In the genomic region with DNA sequence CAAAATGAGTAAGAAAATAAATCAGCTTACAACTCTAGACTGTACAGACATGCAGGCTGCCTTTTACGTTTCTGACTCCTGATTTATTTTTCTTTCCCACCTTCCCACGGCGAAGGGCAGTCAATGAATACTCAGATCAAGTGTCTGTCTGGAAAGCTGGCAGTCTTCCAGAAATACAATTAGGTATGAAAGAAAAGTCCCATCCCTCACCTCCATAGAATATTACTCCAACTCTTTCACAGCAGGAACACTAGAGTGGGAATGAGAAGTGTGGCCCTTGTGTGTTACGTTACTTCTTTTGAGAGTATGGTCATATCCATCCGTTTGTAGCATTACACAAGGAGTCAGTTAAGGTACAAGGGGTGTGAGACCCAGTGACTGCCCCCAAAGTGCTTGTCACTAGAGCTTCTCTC, we compare ENCODE assay signal across 13 cellular contexts. TPM values are rescaled to one million over a fixed set of nuclear protein-coding genes. Genes with fewer than 3 reads are reported as not detected.
DNase-seq lines count a peak whose midpoint lies in the region; ATAC-seq, FAIRE-seq and TF ChIP-seq lines count a peak whose summit lies in the region.
"Had no signal": no experiment of that assay in that cellular context is flagged by ENCODE, and none has a peak within 500 bp of the region (broad histone marks: within the 10 kb centered on the region; RNA-seq: fewer than 3 reads in every experiment).

No MANE protein-coding gene starts in this region.

- TF ChIP-seq POLR2A in right lobe of liver (IDR thresholded peaks at IDR 0.05) = no peak

- no peak for TF ChIP-seq CTCF in liver (IDR thresholded peaks at IDR 0.05; ENCODE audit: low read depth, low read length, missing input control)
- TF ChIP-seq CTCF in right lobe of liver (IDR thresholded peaks at IDR 0.05) = no peak
- TF ChIP-seq CTCF in PC-3 (conservative IDR thresholded peaks at IDR 0.05; ENCODE audit: low read depth, low read length) = no peak

- peaks cover 21% of the 10 kb centered on the region for H3K79me2 ChIP-seq in PC-3 (ENCODE audit: low read length)

- no peaks in the 10 kb centered on the region for H4K20me1 ChIP-seq in PC-3 (ENCODE audit: low read length)

- peak; percentile 13 for FAIRE-seq in islet of Langerhans (lab: Jason Lieb, UNC)
- FAIRE-seq: colon had no signal

- H3K27ac ChIP-seq in liver (ENCODE audit: low read depth in 1 of 2, low read length in 2 of 2) = peak overlapping the region; percentile 1 to 12
- no peak overlapping the region for H3K27ac ChIP-seq in right lobe of liver
- H3K27ac ChIP-seq in PC-3 (ENCODE audit: low read length) = no peak overlapping the region
- H3K27ac ChIP-seq: foreskin keratinocyte had no signal

- H3K27me3 ChIP-seq in liver (ENCODE audit: control insufficient read depth in 4 of 4, insufficient read depth in 4 of 4, low read length in 3 of 4) (no peaks in the 10 kb centered on the region), right lobe of liver (no peaks in the 10 kb centered on the region), PC-3 (ENCODE audit: low read length) (no peaks in the 10 kb centered on the region)

- H2AFZ ChIP-seq in PC-3 (ENCODE audit: low read length) = no peak overlapping the region

- ATAC-seq in right lobe of liver = no peak
- ATAC-seq in PC-3 = peak; percentile 32; the same call in 1 of the 2 replicates
- no peak for ATAC-seq in HG02870 (IDR thresholded peaks at IDR 0.05; ENCODE audit: unreplicated experiment)
- no peak for ATAC-seq in HG02885 (IDR thresholded peaks at IDR 0.05; ENCODE audit: poor library complexity, unreplicated experiment)
- ATAC-seq in activated CD4-positive, CD25-positive, alpha-beta regulatory T cell treated with anti-CD3 and anti-CD28 coated beads, Interleukin-2, amount 50 U/mL, for 24 hours = no peak
- ATAC-seq in GM18873 (IDR thresholded peaks at IDR 0.05; ENCODE audit: low FRiP score, unreplicated experiment) = no peak
- ATAC-seq: foreskin keratinocyte had no signal

- H3K4me3 ChIP-seq in liver (ENCODE audit: low read depth in 1 of 3, low read length in 3 of 3) (no peak overlapping the region), right lobe of liver (no peak overlapping the region), PC-3 (ENCODE audit: low read length) (no peak overlapping the region)

- H3K9me3 ChIP-seq in liver (ENCODE audit: control insufficient read depth in 4 of 4, low read length in 3 of 4) = no peaks in the 10 kb centered on the region
- H3K9me3 ChIP-seq in right lobe of liver = no peaks in the 10 kb centered on the region
- H3K9me3 ChIP-seq in PC-3 (ENCODE audit: low read length) = no peaks in the 10 kb centered on the region

- no peak for DNase-seq in right lobe of liver
- DNase-seq in PC-3 = peak; percentile 17
- DNase-seq: activated CD4-positive, alpha-beta T cell treated with anti-CD3 and anti-CD28 coated beads for 4 hours; foreskin keratinocyte; midbrain; NCI-H774 had no signal

- intact Hi-C loops in right lobe of liver (cut with DNase I) = no loop called here
- intact Hi-C loops in PC-3 (cut with micrococcal nuclease) = loop anchor here (2.0 kb wide), 1 partner anchor 36 kb away; no protein-coding TSS in a partner anchor

- no TSS peak for BruUV-seq in PC-3 (replicated peaks; lab: Mats Ljungman, UMichigan)

- TF ChIP-seq RAD21 in liver (IDR thresholded peaks at IDR 0.05) = peak in 1 of 2 donors; percentile 6

- POLR2A ChIA-PET in PC-3 (lab: Charles Lee; ENCODE audit: unreplicated experiment) = no interaction called here

- H3K9me2 ChIP-seq in PC-3 (replicated peaks; ENCODE audit: low read length) = no peaks in the 10 kb centered on the region

- no peaks in the 10 kb centered on the region for H3F3A ChIP-seq in PC-3 (ENCODE audit: low read length, unreplicated experiment)

- H3K9ac ChIP-seq in liver (ENCODE audit: low read depth in 1 of 2, low read length in 2 of 2) (no peak overlapping the region), PC-3 (ENCODE audit: low read length) (no peak overlapping the region)

- CTCF ChIA-PET in PC-3 (lab: Charles Lee) = no interaction called here

- no peak overlapping the region for H3K4me2 ChIP-seq in PC-3 (ENCODE audit: low read length)

- H3K36me3 ChIP-seq in liver (ENCODE audit: control insufficient read depth in 4 of 4, insufficient read depth in 3 of 4, low read depth in 1 of 4, low read length in 3 of 4) = no peaks in the 10 kb centered on the region
- H3K36me3 ChIP-seq in right lobe of liver = no peaks in the 10 kb centered on the region
- no peaks in the 10 kb centered on the region; the same call in 1 of the 2 replicates for H3K36me3 ChIP-seq in PC-3 (ENCODE audit: low read depth, low read length)

- WGBS in liver = 79% methylated on average over 5 of the region's 5 CpGs
- 63% methylated on average over 4 of the region's 5 CpGs for WGBS in right lobe of liver (ENCODE audit: insufficient coverage, low coverage, low lambda C conversion rate, missing lambda C conversion rate)

- H3K4me1 ChIP-seq in liver (ENCODE audit: control insufficient read depth in 4 of 4, insufficient read depth in 4 of 4, low read length in 3 of 4) (peaks cover 5 to 47% (median 19%) of the 10 kb centered on the region in 4 donors), right lobe of liver (peaks cover 0 to 24% (median 7%) of the 10 kb centered on the region in 4 donors), PC-3 (ENCODE audit: insufficient read depth, low read length) (peaks cover 28% of the 10 kb centered on the region)
- H3K4me1 ChIP-seq: foreskin keratinocyte had no signal

TF ChIP-seq in liver, 16 proteins besides CTCF, POLR2A, EP300 and RAD21:
- TF ChIP-seq GABPA (IDR thresholded peaks at IDR 0.05 in 1 of 2, conservative IDR thresholded peaks at IDR 0.05 in 1 of 2) (no peak), EGR1 (IDR thresholded peaks at IDR 0.05; ENCODE audit: low read depth in 2 of 2) (no peak), FOXA1 (IDR thresholded peaks at IDR 0.05) (no peak)
TF ChIP-seq in liver: peak in this region for 0.

RNA-seq across cellular contexts. Expression of a gene that starts 1.3 kb away (rescaled TPM):
- total RNA-seq in liver (10 to 100 TPM; 24.3 to 86.5 TPM), right lobe of liver (100 to 1,000 TPM in 4 of 6 experiments, 10 to 100 TPM in 2; 65.3 to 158 (median 105) TPM), PC-3 (2014; rRNA removed) (16.4 and 17.3 TPM in 2 replicates)
- 10 to 100 TPM; 55.6 to 63.0 TPM for polyA plus RNA-seq in liver

Comparison
In these comparisons a context has a peak if more than half of its experiments do, and no peak if none do; other contexts are left out.
1. H3K27ac ChIP-seq: peak in liver (2 of 2); none in right lobe of liver (0 of 3) and PC-3 (single experiment).